Comparison of ENCODE assay signal across 1 cellular context in the genomic region with DNA sequence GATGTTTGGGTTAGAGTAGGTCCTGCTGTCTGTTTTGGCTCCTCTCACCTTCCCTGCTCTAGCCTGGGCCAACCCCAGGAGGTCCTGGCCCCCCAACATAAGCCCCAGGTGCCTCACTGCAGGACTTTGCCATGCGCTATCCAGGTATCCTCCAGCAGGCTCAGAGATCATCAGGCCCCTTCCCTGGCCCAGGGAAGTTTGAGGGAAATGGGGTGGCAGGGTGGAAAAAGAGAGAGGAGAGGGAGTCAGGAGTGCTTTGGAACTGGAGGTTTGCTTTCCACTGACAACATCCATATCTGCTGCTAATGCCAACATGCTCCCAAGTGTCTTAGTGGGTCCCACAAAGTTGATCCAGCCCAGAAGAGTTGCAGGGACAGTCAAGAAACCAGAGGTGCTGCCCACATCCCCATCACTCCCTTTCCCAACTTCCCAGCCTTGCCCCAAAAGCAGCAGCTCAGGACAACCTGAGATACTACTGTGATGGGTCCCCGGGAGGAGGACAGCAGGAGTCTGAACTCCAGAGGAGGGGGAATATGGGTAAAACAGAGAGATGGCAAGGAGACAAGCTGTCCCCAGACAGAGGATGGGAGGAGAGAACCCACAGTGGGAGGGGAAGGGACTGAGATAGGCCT.
TF ChIP-seq lines count a peak whose summit lies in the region.

No MANE protein-coding gene starts in this region.

TF ChIP-seq in A549, 52 proteins besides CTCF, POLR2A, EP300 and RAD21:
- TF ChIP-seq, protein P1, sequence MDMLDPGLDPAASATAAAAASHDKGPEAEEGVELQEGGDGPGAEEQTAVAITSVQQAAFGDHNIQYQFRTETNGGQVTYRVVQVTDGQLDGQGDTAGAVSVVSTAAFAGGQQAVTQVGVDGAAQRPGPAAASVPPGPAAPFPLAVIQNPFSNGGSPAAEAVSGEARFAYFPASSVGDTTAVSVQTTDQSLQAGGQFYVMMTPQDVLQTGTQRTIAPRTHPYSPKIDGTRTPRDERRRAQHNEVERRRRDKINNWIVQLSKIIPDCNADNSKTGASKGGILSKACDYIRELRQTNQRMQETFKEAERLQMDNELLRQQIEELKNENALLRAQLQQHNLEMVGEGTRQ (IDR thresholded peaks at IDR 0.05), result no peak
- TF ChIP-seq HOXA7 (CRISPR knock-in tag; IDR thresholded peaks at IDR 0.05) (no peak), FOSL2 (IDR thresholded peaks at IDR 0.05) (no peak), FOSL2 (CRISPR knock-in tag; IDR thresholded peaks at IDR 0.05) (no peak), MYC (IDR thresholded peaks at IDR 0.05; ENCODE audit: borderline replicate concordance, low read length) (no peak), MAZ (IDR thresholded peaks at IDR 0.05; ENCODE audit: borderline replicate concordance, low read depth, low read length) (no peak), RFX5 (IDR thresholded peaks at IDR 0.05) (no peak), POLR2AphosphoS2 (conservative IDR thresholded peaks at IDR 0.05; ENCODE audit: low read length) (no peak), EHMT2 (IDR thresholded peaks at IDR 0.05; ENCODE audit: low read depth) (no peak), TP53 (CRISPR knock-in tag; IDR thresholded peaks at IDR 0.05) (no peak), RARB (CRISPR knock-in tag; IDR thresholded peaks at IDR 0.05) (no peak), ZNF302 (CRISPR knock-in tag; IDR thresholded peaks at IDR 0.05) (no peak)
- TF ChIP-seq, protein P2, sequence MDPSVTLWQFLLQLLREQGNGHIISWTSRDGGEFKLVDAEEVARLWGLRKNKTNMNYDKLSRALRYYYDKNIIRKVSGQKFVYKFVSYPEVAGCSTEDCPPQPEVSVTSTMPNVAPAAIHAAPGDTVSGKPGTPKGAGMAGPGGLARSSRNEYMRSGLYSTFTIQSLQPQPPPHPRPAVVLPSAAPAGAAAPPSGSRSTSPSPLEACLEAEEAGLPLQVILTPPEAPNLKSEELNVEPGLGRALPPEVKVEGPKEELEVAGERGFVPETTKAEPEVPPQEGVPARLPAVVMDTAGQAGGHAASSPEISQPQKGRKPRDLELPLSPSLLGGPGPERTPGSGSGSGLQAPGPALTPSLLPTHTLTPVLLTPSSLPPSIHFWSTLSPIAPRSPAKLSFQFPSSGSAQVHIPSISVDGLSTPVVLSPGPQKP (IDR thresholded peaks at IDR 0.05; ENCODE audit: low read depth, low read length), result no peak
